ENCODE assay signal across 8 cellular contexts in the genomic region with DNA sequence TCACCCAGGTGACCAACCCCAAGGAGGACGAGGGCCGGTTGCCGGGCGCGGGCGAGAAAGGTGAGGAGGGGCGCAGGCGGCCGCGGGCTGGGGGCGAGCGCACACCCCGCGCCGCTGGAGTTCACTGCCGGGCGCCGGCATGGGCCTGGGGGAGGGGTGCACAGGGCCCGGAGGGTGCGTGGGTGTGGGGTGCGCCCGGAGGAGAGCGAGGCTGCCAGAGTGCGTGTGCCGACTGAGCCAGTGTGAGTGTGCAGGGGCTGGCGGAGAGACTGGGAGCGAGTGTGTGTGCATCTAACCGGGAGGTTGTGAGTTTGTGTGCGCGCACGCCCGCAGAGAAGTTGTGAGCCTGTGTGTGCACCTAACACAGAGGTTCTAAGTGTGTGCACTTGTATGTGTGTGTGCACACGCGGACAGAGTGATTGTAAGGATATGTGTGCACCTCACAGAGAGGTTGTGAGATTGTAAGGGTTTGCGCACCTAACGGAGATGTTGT. TPM values are rescaled to one million over a fixed set of nuclear protein-coding genes. Genes with fewer than 3 reads are reported as not detected.
DNase-seq lines count a peak whose midpoint lies in the region; ATAC-seq, FAIRE-seq and TF ChIP-seq lines count a peak whose summit lies in the region.

No MANE protein-coding gene starts in this region.

- H3K9me3 ChIP-seq in Panc1 (ENCODE audit: control insufficient read depth, insufficient read depth, low read depth, low read length), result no peaks in the 10 kb centered on the region
- H3K9me3 ChIP-seq in astrocyte (ENCODE audit: insufficient read depth, low read depth, low read length), result peaks cover 3% of the 10 kb centered on the region
- no peaks in the 10 kb centered on the region for H3K9me3 ChIP-seq in iPS-15b (ENCODE audit: control insufficient read depth, insufficient read depth, low read length)
- H3K9me3 ChIP-seq in gastrocnemius medialis, result no peaks in the 10 kb centered on the region

- H3K9me3 Mint-ChIP-seq in astrocyte (ENCODE audit: unreplicated experiment), result peaks cover 4% of the 10 kb centered on the region

- ATAC-seq in Panc1 (peak; percentile 47; the same call in 1 of the 2 replicates), gastrocnemius medialis (no peak), GM19463 (IDR thresholded peaks at IDR 0.05; ENCODE audit: unreplicated experiment) (no peak), HG02571 (IDR thresholded peaks at IDR 0.05; ENCODE audit: unreplicated experiment) (no peak)

- H3K27ac Mint-ChIP-seq in astrocyte (ENCODE audit: unreplicated experiment), result peak overlapping the region; percentile 66

- POLR2A ChIA-PET in Panc1 (lab: Charles Lee), result no interaction called here

- TF ChIP-seq CTCF in Panc1 (IDR thresholded peaks at IDR 0.05) (no peak), astrocyte (IDR thresholded peaks at IDR 0.05; ENCODE audit: insufficient read depth, low read depth, low read length) (no peak), gastrocnemius medialis (IDR thresholded peaks at IDR 0.05 in 4 of 5, conservative IDR thresholded peaks at IDR 0.05 in 1 of 5) (no peak)

- H3K27ac ChIP-seq in Panc1 (ENCODE audit: low read length) (peak overlapping the region; percentile 23; the same call in 1 of the 2 replicates), astrocyte (ENCODE audit: low read depth, low read length) (no peak overlapping the region), gastrocnemius medialis (peak overlapping the region; percentile 45 to 76 (median 63))

- peak overlapping the region; percentile 97 for H3K4me3 Mint-ChIP-seq in astrocyte (ENCODE audit: unreplicated experiment)

- H3K4me3 ChIP-seq in Panc1 (ENCODE audit: low read depth in 2 of 2, low read length in 2 of 2) (peak overlapping the region; percentile 61 to 64), astrocyte (ENCODE audit: insufficient read depth, low read depth, low read length) (peak overlapping the region; percentile 92), iPS-15b (ENCODE audit: low read depth, low read length) (peak overlapping the region; percentile 81), gastrocnemius medialis (peak overlapping the region; percentile 58 to 69 (median 64))

- TF ChIP-seq POLR2A in gastrocnemius medialis (IDR thresholded peaks at IDR 0.05), result no peak

- H3K79me2 ChIP-seq in astrocyte (ENCODE audit: insufficient read depth, low read length), result peaks cover 27% of the 10 kb centered on the region

- no peaks in the 10 kb centered on the region for H3K36me3 Mint-ChIP-seq in astrocyte (ENCODE audit: low read depth, unreplicated experiment)

- peaks cover 28% of the 10 kb centered on the region for H4K20me1 ChIP-seq in astrocyte (ENCODE audit: insufficient read depth, low read length)

- H3K9ac ChIP-seq in astrocyte (ENCODE audit: low read length), result peak overlapping the region; percentile 68
- peak overlapping the region; percentile 57 for H3K9ac ChIP-seq in iPS-15b (ENCODE audit: low read depth, low read length)

- H3K36me3 ChIP-seq in Panc1 (ENCODE audit: control insufficient read depth, insufficient read depth, low read length) (no peaks in the 10 kb centered on the region), astrocyte (ENCODE audit: insufficient read depth, low read length) (no peaks in the 10 kb centered on the region), iPS-15b (ENCODE audit: control insufficient read depth, insufficient read depth, low read length) (no peaks in the 10 kb centered on the region), gastrocnemius medialis (no peaks in the 10 kb centered on the region)

- H3K27me3 ChIP-seq in Panc1 (ENCODE audit: control insufficient read depth, insufficient read depth, low read length), result no peaks in the 10 kb centered on the region
- H3K27me3 ChIP-seq in astrocyte (ENCODE audit: insufficient read depth, low read length), result no peaks in the 10 kb centered on the region
- peaks cover 18% of the 10 kb centered on the region for H3K27me3 ChIP-seq in iPS-15b (ENCODE audit: control insufficient read depth, insufficient read depth, low read length)
- no peaks in the 10 kb centered on the region for H3K27me3 ChIP-seq in gastrocnemius medialis

- H3K4me1 ChIP-seq in Panc1 (ENCODE audit: control insufficient read depth, insufficient read depth, low read length) (peaks cover 26% of the 10 kb centered on the region), astrocyte (ENCODE audit: insufficient read depth, low read length) (peaks cover 36% of the 10 kb centered on the region), iPS-15b (ENCODE audit: control insufficient read depth, insufficient read depth, low read length) (peaks cover 16% of the 10 kb centered on the region), gastrocnemius medialis (peaks cover 15 to 19% of the 10 kb centered on the region in 2 donors)

- no TSS peak for BruUV-seq in Panc1 (replicated peaks; lab: Mats Ljungman, UMichigan)

- CTCF ChIA-PET in Panc1 (lab: Charles Lee), result no interaction called here

- no peaks in the 10 kb centered on the region for H3K27me3 Mint-ChIP-seq in astrocyte (ENCODE audit: low read depth, unreplicated experiment)

- intact Hi-C loops in Panc1 (cut with micrococcal nuclease; ENCODE audit: unreplicated experiment) (no loop called here), gastrocnemius medialis (cut with DNase I; ENCODE audit: low total_unique reads) (no loop called here)

- DNase-seq in EH (ENCODE audit: low read depth), result peak; percentile 47
- no peak for DNase-seq in Panc1 (ENCODE audit: low read depth, low spot score)
- DNase-seq in astrocyte (ENCODE audit: low read depth), result no peak
- DNase-seq in gastrocnemius medialis, result no peak
- DNase-seq in SK-N-DZ (ENCODE audit: low spot score), result no peak

- H3K4me2 ChIP-seq in astrocyte (ENCODE audit: low read length), result peak overlapping the region; percentile 90

- peaks cover 25% of the 10 kb centered on the region for H3K4me1 Mint-ChIP-seq in astrocyte (ENCODE audit: low read depth, unreplicated experiment)

- FAIRE-seq in astrocyte (lab: Jason Lieb, UNC), result no peak

- in situ Hi-C loops in Panc1 (cut with HindIII; ENCODE audit: low pct_unique_long_range_greater_than_20kb, low sequenced_read_pairs) (no loop called here), gastrocnemius medialis (cut with MboI; ENCODE audit: low sequenced_read_pairs in 4 of 4) (no loop called here)

- H2AFZ ChIP-seq in astrocyte (ENCODE audit: low read depth, low read length), result peak overlapping the region; percentile 82

RNA-seq across cellular contexts. Expression of a gene that starts 0.6 kb away (rescaled TPM):
- total RNA-seq in Panc1 (2021; ENCODE audit: unreplicated experiment) (16.6 TPM), astrocyte (32.9 and 37.9 TPM in 2 replicates), gastrocnemius medialis (10 to 100 TPM; 12.1 to 23.1 (median 14.6) TPM)
- 14.4 TPM for polyA plus RNA-seq in Panc1 (2012; ENCODE audit: insufficient read length)
- 13.9 and 15.0 TPM in 2 replicates for polyA plus RNA-seq in SK-N-DZ (2014; cell fraction: cytosol; rRNA removed)
- polyA plus RNA-seq in SK-N-DZ (2014; cell fraction: nucleus; rRNA removed), result 15.9 and 21.0 TPM in 2 replicates
